In genomic region chr10:29712108-29712507, GRCh38 we compare ENCODE assay signal across 14 cellular contexts.
DNase-seq lines count a peak whose midpoint lies in the region; ATAC-seq and TF ChIP-seq lines count a peak whose summit lies in the region.
"Had no signal": no experiment of that assay in that cellular context is flagged by ENCODE, and none has a peak within 500 bp of the region (broad histone marks: within the 10 kb centered on the region; RNA-seq: fewer than 3 reads in every experiment).

No MANE protein-coding gene starts in this region.

- no peaks in the 10 kb centered on the region for H3K27me3 ChIP-seq in GM23338 (ENCODE audit: insufficient read depth)

- TF ChIP-seq CTCF in GM23338 (conservative IDR thresholded peaks at IDR 0.05; ENCODE audit: low read depth in 2 of 2): no peak
- no peak for TF ChIP-seq CTCF in mesothelial cell of epicardium (IDR thresholded peaks at IDR 0.05; ENCODE audit: unreplicated experiment)

- H3K4me1 Mint-ChIP-seq in GM23338 (peaks cover 30% of the 10 kb centered on the region), mesothelial cell of epicardium (peaks cover 23% of the 10 kb centered on the region)
- H3K4me1 Mint-ChIP-seq: memory B cell; stimulated activated naive B cell treated with anti-CD40 and anti-IgM and Interleukin-4, amounts not matched to agents 10 μg/mL and 1 μg/mL and 100 μg/mL, for 72 hours had no signal

- H3K4me3 Mint-ChIP-seq in GM23338: no peak overlapping the region
- H3K4me3 Mint-ChIP-seq in mesothelial cell of epicardium: no peak overlapping the region
- H3K4me3 Mint-ChIP-seq: memory B cell; stimulated activated naive B cell treated with anti-CD40 and anti-IgM and Interleukin-4, amounts not matched to agents 10 μg/mL and 1 μg/mL and 100 μg/mL, for 72 hours; T-helper 1 cell treated with Interleukin-12 subunit alpha and Interleukin-12 subunit beta and Interleukin-4 antibody, amounts not matched to agents 30 μg/mL and 1 μg/mL, for 36 hours had no signal

- H3K27me3 Mint-ChIP-seq in GM23338 (ENCODE audit: insufficient read depth, low read depth, poor library complexity): peaks cover 3% of the 10 kb centered on the region
- no peaks in the 10 kb centered on the region for H3K27me3 Mint-ChIP-seq in mesothelial cell of epicardium (ENCODE audit: low read depth)
- H3K27me3 Mint-ChIP-seq: stimulated activated naive B cell treated with anti-CD40 and anti-IgM and Interleukin-4, amounts not matched to agents 10 μg/mL and 1 μg/mL and 100 μg/mL, for 72 hours had no signal

- no peaks in the 10 kb centered on the region for H3F3A ChIP-seq in GM23338 (replicated peaks; ENCODE audit: low read depth)

- no peak overlapping the region for H2AFZ ChIP-seq in GM23338

- POLR2A ChIA-PET in HEK293T (lab: Yijun Ruan, JAX): no interaction called here

- DNase-seq in GM23338 (ENCODE audit: low spot score) (peak; percentile 89), NCI-H146 treated with DMSO at 0.1 percent for 48 hours (lab: John Stamatoyannopoulos, UW; ENCODE audit: unreplicated experiment) (peak; percentile 35), SK-N-DZ (ENCODE audit: low spot score) (peak; percentile 70), mesothelial cell of epicardium (ENCODE audit: low spot score in 2 of 2, unreplicated experiment in 2 of 2) (no peak), HEK293T (ENCODE audit: extremely low spot score) (no peak), NOMO-1 (lab: John Stamatoyannopoulos, UW; ENCODE audit: unreplicated experiment in 2 of 2) (no peak), retina (no peak)
- DNase-seq: activated T-cell treated with anti-CD3 and anti-CD28 coated beads for 4 hours; NCI-H446 treated with DMSO at 0.1 percent for 48 hours; stimulated activated naive B cell treated with anti-CD40 and anti-IgM and Interleukin-4, amounts not matched to agents 10 μg/mL and 1 μg/mL and 100 μg/mL, for 72 hours had no signal

- H3K4me1 ChIP-seq in GM23338 (ENCODE audit: insufficient read depth): peaks cover 12% of the 10 kb centered on the region; the same call in 1 of the 2 replicates

- H3K9me3 Mint-ChIP-seq in GM23338: no peaks in the 10 kb centered on the region; the same call in 2 of the 3 replicates
- peaks cover 5% of the 10 kb centered on the region for H3K9me3 Mint-ChIP-seq in mesothelial cell of epicardium

- H3K36me3 ChIP-seq in GM23338 (ENCODE audit: insufficient read depth): no peaks in the 10 kb centered on the region

- H3K4me2 ChIP-seq in GM23338: peak overlapping the region; percentile 55

- H3K36me3 Mint-ChIP-seq in GM23338 (ENCODE audit: low read depth): peaks cover 2% of the 10 kb centered on the region; the same call in 2 of the 3 replicates
- H3K36me3 Mint-ChIP-seq in mesothelial cell of epicardium: peaks cover 34% of the 10 kb centered on the region
- H3K36me3 Mint-ChIP-seq: memory B cell; stimulated activated naive B cell treated with anti-CD40 and anti-IgM and Interleukin-4, amounts not matched to agents 10 μg/mL and 1 μg/mL and 100 μg/mL, for 72 hours had no signal

- no peak overlapping the region for H3K4me3 ChIP-seq in GM23338
- H3K4me3 ChIP-seq: skin epidermis had no signal

- H3K27ac ChIP-seq in GM23338 (ENCODE audit: low read depth): peak overlapping the region; percentile 77
- H3K27ac ChIP-seq: skin epidermis had no signal

- CTCF ChIA-PET in HEK293T (lab: Yijun Ruan, JAX): no interaction called here

- ATAC-seq in GM23338: peak; percentile 97
- ATAC-seq in SK-N-SH treated with all-trans-retinoic acid at 6 μM for 48 hours: no peak
- ATAC-seq: stimulated activated naive B cell treated with anti-CD40 and anti-IgM and Interleukin-4, amounts not matched to agents 10 μg/mL and 1 μg/mL and 100 μg/mL, for 72 hours had no signal

- H3K27ac Mint-ChIP-seq in GM23338: peak overlapping the region; percentile 63
- peak overlapping the region; percentile 75 for H3K27ac Mint-ChIP-seq in mesothelial cell of epicardium
- H3K27ac Mint-ChIP-seq: memory B cell; stimulated activated naive B cell treated with anti-CD40 and anti-IgM and Interleukin-4, amounts not matched to agents 10 μg/mL and 1 μg/mL and 100 μg/mL, for 72 hours; T-helper 1 cell treated with Interleukin-12 subunit alpha and Interleukin-12 subunit beta and Interleukin-4 antibody, amounts not matched to agents 30 μg/mL and 1 μg/mL, for 36 hours had no signal

- peaks cover 5% of the 10 kb centered on the region; the same call in 1 of the 2 replicates for H3K9me2 ChIP-seq in GM23338 (ENCODE audit: insufficient read depth)

- 0 out of 2 replicates have a peak, but pooled peaks cover 6% of the 10 kb centered on the region for H3K79me2 ChIP-seq in GM23338 (replicated peaks; ENCODE audit: insufficient read depth)

- no peaks in the 10 kb centered on the region for H4K20me1 ChIP-seq in GM23338 (replicated peaks; ENCODE audit: insufficient read depth)

TF ChIP-seq in GM23338, 12 proteins besides CTCF, POLR2A, EP300 and RAD21:
- TF ChIP-seq JUNB (IDR thresholded peaks at IDR 0.05; ENCODE audit: unreplicated experiment): no peak
- TF ChIP-seq ETS1 (IDR thresholded peaks at IDR 0.05): no peak

TF ChIP-seq in HEK293T, 16 proteins besides CTCF, POLR2A, EP300 and RAD21:
- TF ChIP-seq PKNOX1 (IDR thresholded peaks at IDR 0.05) (no peak), FOXA1 (IDR thresholded peaks at IDR 0.05) (no peak), SUZ12 (IDR thresholded peaks at IDR 0.05) (no peak), TARDBP (IDR thresholded peaks at IDR 0.05) (no peak), L3MBTL2 (conservative IDR thresholded peaks at IDR 0.05) (no peak)

TF ChIP-seq in SK-N-SH treated with all-trans-retinoic acid at 6 μM for 48 hours, 23 proteins besides CTCF, POLR2A, EP300 and RAD21 (continues in another document):
- TF ChIP-seq ISL1 (CRISPR knock-in tag; IDR thresholded peaks at IDR 0.05): no peak
- TF ChIP-seq RARB (CRISPR knock-in tag; IDR thresholded peaks at IDR 0.05): no peak
- TF ChIP-seq GLIS3 (CRISPR knock-in tag; IDR thresholded peaks at IDR 0.05): no peak
- TF ChIP-seq ZNF565 (CRISPR knock-in tag; conservative IDR thresholded peaks at IDR 0.05; ENCODE audit: low read depth): no peak
- TF ChIP-seq TSHZ2 (CRISPR knock-in tag; IDR thresholded peaks at IDR 0.05): no peak
- TF ChIP-seq CREB5 (CRISPR knock-in tag; IDR thresholded peaks at IDR 0.05; ENCODE audit: low read depth): no peak
- TF ChIP-seq ZC3H10 (CRISPR knock-in tag; IDR thresholded peaks at IDR 0.05): no peak
- no peak for TF ChIP-seq SNAI2 (CRISPR knock-in tag; IDR thresholded peaks at IDR 0.05)
- TF ChIP-seq ESRRG (CRISPR knock-in tag; IDR thresholded peaks at IDR 0.05): no peak
- TF ChIP-seq PPARA (CRISPR knock-in tag; IDR thresholded peaks at IDR 0.05; ENCODE audit: borderline replicate concordance): no peak
- no peak for TF ChIP-seq POU6F1 (CRISPR knock-in tag; IDR thresholded peaks at IDR 0.05; ENCODE audit: borderline replicate concordance, low read depth)

Comparison
In these comparisons a context has a peak if more than half of its experiments do, and no peak if none do; other contexts are left out.
1. DNase-seq: peak in GM23338 (single experiment), NCI-H146 treated with DMSO at 0.1 percent for 48 hours (single experiment) and SK-N-DZ (single experiment); none in mesothelial cell of epicardium (0 of 2), HEK293T (single experiment), NOMO-1 (0 of 2) and retina (single experiment).